17 cellular contexts compared by ENCODE assay signal in the genomic region with DNA sequence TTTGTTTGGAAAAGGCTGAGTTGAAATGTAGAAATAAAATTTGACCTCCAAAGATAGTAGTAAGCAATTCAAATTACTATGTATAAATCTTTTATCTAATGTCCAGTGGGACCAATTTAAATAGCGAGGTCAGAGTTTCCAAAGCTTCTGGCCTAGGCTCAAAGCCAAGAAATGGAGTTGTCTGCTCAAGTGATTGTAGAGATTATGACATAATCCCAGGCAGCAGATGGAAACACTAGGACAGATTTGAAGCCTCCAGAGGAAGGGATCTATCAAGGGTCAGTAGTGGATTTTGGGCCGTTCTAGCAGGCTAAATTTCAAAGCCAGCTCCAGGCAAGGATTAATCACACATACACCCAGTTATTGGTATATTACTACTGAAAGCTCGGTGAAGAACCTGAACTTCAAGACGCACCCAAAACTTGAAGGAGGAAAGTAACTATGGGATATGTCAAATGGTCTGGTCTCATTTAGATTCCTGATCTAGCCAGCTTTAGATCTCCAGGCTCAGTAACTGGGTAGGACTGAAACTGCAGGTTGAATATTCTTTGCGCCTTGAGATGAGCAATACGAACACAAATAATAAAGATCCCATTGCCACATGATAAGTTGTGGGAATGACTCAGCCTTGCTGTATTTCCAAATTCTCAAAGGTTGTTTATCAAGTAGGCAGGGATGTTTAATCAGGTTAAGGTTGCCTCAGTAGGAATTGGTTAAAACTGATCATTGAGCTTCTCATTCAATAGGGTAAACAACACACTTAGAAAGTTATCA.
"Had no signal": no experiment of that assay in that cellular context is flagged by ENCODE, and none has a peak within 500 bp of the region (broad histone marks: within the 10 kb centered on the region; RNA-seq: fewer than 3 reads in every experiment).

No MANE protein-coding gene starts in this region.

- H3K4me1 Mint-ChIP-seq: activated naive CD4-positive, alpha-beta T cell treated with anti-CD3 and anti-CD28 coated beads, Interleukin-2, amount 50 U/mL, for 24 hours; naive thymus-derived CD4-positive, alpha-beta T cell; stimulated activated effector memory CD8-positive, alpha-beta T cell treated with anti-CD3 and anti-CD28 coated beads, Interleukin-12 subunit alpha, Interleukin-12 subunit beta, amount 100 ng/mL, for 72 hours had no signal

- H3K36me3 Mint-ChIP-seq: activated naive CD4-positive, alpha-beta T cell treated with anti-CD3 and anti-CD28 coated beads, Interleukin-2, amount 50 U/mL, for 24 hours; stimulated activated effector memory CD8-positive, alpha-beta T cell treated with anti-CD3 and anti-CD28 coated beads, Interleukin-12 subunit alpha, Interleukin-12 subunit beta, amount 100 ng/mL, for 72 hours had no signal

- DNase-seq: activated CD4-positive, alpha-beta T cell treated with anti-CD3 and anti-CD28 coated beads, Interleukin-2, amount 50 U/mL, for 4 hours; activated CD4-positive, CD25-positive, alpha-beta regulatory T cell treated with anti-CD3 and anti-CD28 coated beads, Interleukin-2, amount 50 U/mL, for 72 hours; activated gamma-delta T cell; effector CD4-positive, alpha-beta T cell; left lung; mesenchymal stem cell; mucosa of descending colon; naive thymus-derived CD4-positive, alpha-beta T cell; stimulated activated CD4-positive, alpha-beta T cell treated with anti-CD3 and anti-CD28 coated beads, Interleukin-4, amount 100 ng/mL, for 24 hours; T-helper 2 cell; upper lobe of left lung had no signal

- H3K36me3 ChIP-seq: left lung, prostate gland, thoracic aorta, upper lobe of left lung had no signal

- H3K4me1 ChIP-seq: left lung, prostate gland, upper lobe of left lung had no signal

- H3K4me3 Mint-ChIP-seq: activated naive CD4-positive, alpha-beta T cell treated with anti-CD3 and anti-CD28 coated beads, Interleukin-2, amount 50 U/mL, for 24 hours; naive thymus-derived CD4-positive, alpha-beta T cell; stimulated activated effector memory CD8-positive, alpha-beta T cell treated with anti-CD3 and anti-CD28 coated beads, Interleukin-12 subunit alpha, Interleukin-12 subunit beta, amount 100 ng/mL, for 72 hours had no signal

- H3K9me3 Mint-ChIP-seq: activated naive CD4-positive, alpha-beta T cell treated with anti-CD3 and anti-CD28 coated beads, Interleukin-2, amount 50 U/mL, for 24 hours had no signal

- H3K4me3 ChIP-seq: left lung, mucosa of descending colon, prostate gland, thoracic aorta, upper lobe of left lung had no signal

- H3K9me3 ChIP-seq: prostate gland, thoracic aorta had no signal

- ATAC-seq: left lung; mucosa of descending colon; naive thymus-derived CD4-positive, alpha-beta T cell; sciatic nerve; stimulated activated effector memory CD8-positive, alpha-beta T cell treated with anti-CD3 and anti-CD28 coated beads, Interleukin-12 subunit alpha, Interleukin-12 subunit beta, amount 100 ng/mL, for 72 hours had no signal

- H3K27ac ChIP-seq: left lung, prostate gland, thoracic aorta, upper lobe of left lung, VCaP had no signal

- H3K27me3 ChIP-seq: left lung, upper lobe of left lung had no signal

- H3K27ac Mint-ChIP-seq: activated naive CD4-positive, alpha-beta T cell treated with anti-CD3 and anti-CD28 coated beads, Interleukin-2, amount 50 U/mL, for 24 hours; naive thymus-derived CD4-positive, alpha-beta T cell; stimulated activated effector memory CD8-positive, alpha-beta T cell treated with anti-CD3 and anti-CD28 coated beads, Interleukin-12 subunit alpha, Interleukin-12 subunit beta, amount 100 ng/mL, for 72 hours had no signal
